Comparison of ENCODE assay signal across 30 cellular contexts in genomic region chr1:86832409-86832808, GRCh38.
"Had no signal": no experiment of that assay in that cellular context is flagged by ENCODE, and none has a peak within 500 bp of the region (broad histone marks: within the 10 kb centered on the region; RNA-seq: fewer than 3 reads in every experiment).

No MANE protein-coding gene starts in this region.

- H3K9me3 ChIP-seq: SJCRH30 had no signal

- H3K4me3 ChIP-seq: PC-9, SJCRH30, SK-N-MC had no signal

- DNase-seq: activated B cell treated with CpG ODN at 0.5 μM for 24 hours; activated CD4-positive, alpha-beta memory T cell treated with anti-CD3 and anti-CD28 coated beads for 36 hours; activated CD4-positive, alpha-beta T cell treated with anti-CD3 and anti-CD28 coated beads for 4 hours; activated CD4-positive, alpha-beta T cell treated with anti-CD3 and anti-CD28 coated beads, Interleukin-2, amount 50 U/mL, for 1 hour; activated CD4-positive, CD25-positive, alpha-beta regulatory T cell treated with anti-CD3 and anti-CD28 coated beads, Interleukin-2, amount 50 U/mL, for 72 hours; activated CD8-positive, alpha-beta memory T cell treated with anti-CD3 and anti-CD28 coated beads for 24 hours; activated CD8-positive, alpha-beta memory T cell treated with anti-CD3 and anti-CD28 coated beads, Interleukin-2, amount 10 ng/mL, durations not matched to agents 7 days and 5 days; activated CD8-positive, alpha-beta memory T cell treated with anti-CD3 and anti-CD28 coated beads, Interleukin-2, amount 50 U/mL, for 48 hours; activated effector memory CD4-positive, alpha-beta T cell treated with Interleukin-2 at 50 U/mL for 16 hours; activated naive CD4-positive, alpha-beta T cell treated with anti-CD3 and anti-CD28 coated beads, Interleukin-2, amount 10 ng/mL, durations not matched to agents 7 days and 5 days; activated naive CD8-positive, alpha-beta T cell treated with anti-CD3 and anti-CD28 coated beads, Interleukin-2, amount 50 U/mL, for 24 hours; activated T-cell treated with anti-CD3 and anti-CD28 coated beads, Interleukin-2, amount 50 U/mL, for 48 hours; aorta; brain microvascular endothelial cell; central memory CD4-positive, alpha-beta T cell; NCI-H1048; NCI-H1105 treated with DMSO at 0.1 percent for 48 hours; NCI-H1436; NCI-H1694; NCI-H1930; NCI-H345; NCI-H524 treated with DMSO at 0.1 percent for 48 hours; PC-9; SHP77; SJCRH30; T-cell; T-helper 17 cell; T-helper 9 cell had no signal

- H3K36me3 ChIP-seq: brain microvascular endothelial cell, SJCRH30 had no signal

- H3K27me3 ChIP-seq: brain microvascular endothelial cell, SJCRH30 had no signal

- H3K4me1 ChIP-seq: SJCRH30 had no signal

- ATAC-seq: activated CD8-positive, alpha-beta memory T cell treated with anti-CD3 and anti-CD28 coated beads, Interleukin-2, amount 10 ng/mL, durations not matched to agents 7 days and 5 days; activated naive CD8-positive, alpha-beta T cell treated with anti-CD3 and anti-CD28 coated beads, Interleukin-2, amount 50 U/mL, for 24 hours; T-cell; T-helper 17 cell had no signal

- H2AFZ ChIP-seq: PC-9 had no signal

- H3K4me2 ChIP-seq: PC-9 had no signal

- H3K27ac ChIP-seq: brain microvascular endothelial cell, PC-9, SJCRH30, SK-N-MC, VCaP had no signal
